30 cellular contexts compared by ENCODE assay signal in genomic region chr1:63863137-63863536, GRCh38.
"Had no signal": no experiment of that assay in that cellular context is flagged by ENCODE, and none has a peak within 500 bp of the region (broad histone marks: within the 10 kb centered on the region; RNA-seq: fewer than 3 reads in every experiment).

No MANE protein-coding gene starts in this region.

- H3K4me1 ChIP-seq: adrenal gland had no signal

- H3K27ac ChIP-seq: adrenal gland, breast epithelium, PC-9, VCaP had no signal

- H3K9me3 ChIP-seq: adrenal gland, body of pancreas, breast epithelium, MG63 had no signal

- H3K4me2 ChIP-seq: PC-9 had no signal

- DNase-seq: activated CD4-positive, alpha-beta T cell treated with anti-CD3 and anti-CD28 coated beads, Interleukin-2, amount 10 ng/mL, durations not matched to agents 24 days and 14 days; activated CD4-positive, alpha-beta T cell treated with anti-CD3 and anti-CD28 coated beads, Interleukin-2, amount 50 U/mL, for 4 hours; activated CD8-positive, alpha-beta T cell treated with anti-CD3 and anti-CD28 coated beads, Interleukin-2, amount 10 ng/mL, durations not matched to agents 7 days and 5 days; activated gamma-delta T cell; activated naive CD4-positive, alpha-beta T cell treated with Interleukin-2 at 50 U/mL for 16 hours; activated T-cell treated with anti-CD3 and anti-CD28 coated beads, Interleukin-2, amount 50 U/mL, for 24 hours; adrenal gland; body of pancreas; Kasumi-1; KG1; MG63; NCI-H1048; NCI-H1105 treated with DMSO at 0.1 percent for 48 hours; NCI-H1436; NCI-H1694; NCI-H1930; NCI-H2081 treated with DMSO at 0.1 percent for 48 hours; NCI-H2171; NCI-H510A; NCI-H526; NCI-H748 treated with DMSO at 0.1 percent for 48 hours; NK-92 treated with Interleukin-12 subunit alpha and Interleukin-12 subunit beta, amount 100 ng/mL, for 24 hours; PC-9; Right ventricle myocardium superior; SW 1271; T-helper 1 cell; T-helper 2 cell; T-helper 9 cell had no signal

- H3K36me3 ChIP-seq: adrenal gland, breast epithelium, MG63 had no signal

- H3K27me3 ChIP-seq: adrenal gland, body of pancreas, breast epithelium, MG63 had no signal

- H3K4me3 ChIP-seq: adrenal gland, body of pancreas, breast epithelium, MG63, PC-9 had no signal

- H2AFZ ChIP-seq: PC-9 had no signal

- ATAC-seq: activated CD8-positive, alpha-beta T cell treated with anti-CD3 and anti-CD28 coated beads, Interleukin-2, amount 10 ng/mL, durations not matched to agents 7 days and 5 days; body of pancreas had no signal
